In the genomic region with DNA sequence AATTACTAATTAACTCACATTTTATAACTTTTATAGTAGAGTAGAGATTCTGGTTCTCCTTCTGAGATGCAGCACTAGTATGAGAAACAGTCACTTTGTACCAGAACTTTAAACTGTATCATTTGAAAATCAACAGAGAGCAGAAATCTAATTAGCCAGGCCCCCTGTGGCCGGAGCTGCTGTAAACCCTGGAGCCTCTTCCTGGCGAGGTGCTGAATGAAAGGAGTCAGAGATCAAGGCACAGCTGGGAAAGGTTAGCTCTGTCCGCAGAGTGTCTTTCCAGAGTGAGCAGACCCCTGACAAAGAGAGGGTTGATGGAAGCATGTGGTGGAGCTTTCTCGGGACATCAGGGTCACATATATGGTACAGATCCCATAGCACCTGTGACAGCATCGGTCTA, we compare ENCODE assay signal across 25 cellular contexts.
DNase-seq lines count a peak whose midpoint lies in the region; ATAC-seq and TF ChIP-seq lines count a peak whose summit lies in the region.
"Had no signal": no experiment of that assay in that cellular context is flagged by ENCODE, and none has a peak within 500 bp of the region (broad histone marks: within the 10 kb centered on the region; RNA-seq: fewer than 3 reads in every experiment).

No MANE protein-coding gene starts in this region.

- H4K91ac ChIP-seq in IMR-90 (ENCODE audit: insufficient read depth, low read depth, low read length) (peak overlapping the region; percentile 50), mesenchymal stem cell (ENCODE audit: low read length) (no peak overlapping the region)

- intact Hi-C loops in IMR-90 (cut with micrococcal nuclease), result no loop called here

- no peaks in the 10 kb centered on the region for H3K36me3 ChIP-seq in BE2C
- H3K36me3 ChIP-seq in IMR-90 (ENCODE audit: control insufficient read depth, insufficient read depth, low read length), result no peaks in the 10 kb centered on the region
- H3K36me3 ChIP-seq in mesenchymal stem cell (ENCODE audit: control insufficient read depth in 1 of 2, insufficient read depth in 2 of 2, low read depth in 1 of 2, low read length in 2 of 2), result no peaks in the 10 kb centered on the region
- H3K36me3 ChIP-seq: HAP-1, heart left ventricle had no signal

- peak; percentile 59 for DNase-seq in BE2C
- no peak for DNase-seq in IMR-90
- peak; percentile 85 to 87 for DNase-seq in dermis microvascular lymphatic vessel endothelial cell (ENCODE audit: low read depth in 2 of 2)
- no peak for DNase-seq in mesenchymal stem cell
- DNase-seq: activated CD4-positive, alpha-beta T cell treated with anti-CD3 and anti-CD28 coated beads, Interleukin-2, amount 50 U/mL, for 48 hours; activated naive CD4-positive, alpha-beta T cell; activated T-cell treated with anti-CD3 and anti-CD28 coated beads for 4 hours; anterior cingulate cortex; central memory CD4-positive, alpha-beta T cell; effector memory CD8-positive, alpha-beta T cell; heart left ventricle; kidney; MM.1S; natural killer cell; NCI-H187; NCI-H446; psoas muscle; T-helper 1 cell had no signal

- peak overlapping the region; percentile 65 for H2BK20ac ChIP-seq in IMR-90 (ENCODE audit: low read depth, low read length)

- H3K4me1 ChIP-seq in BE2C, result peaks cover 7% of the 10 kb centered on the region
- H3K4me1 ChIP-seq in IMR-90 (ENCODE audit: control insufficient read depth, insufficient read depth, low read length), result peaks cover 11% of the 10 kb centered on the region
- H3K4me1 ChIP-seq in mesenchymal stem cell (ENCODE audit: control insufficient read depth, insufficient read depth, low read depth, low read length), result peaks cover 4% of the 10 kb centered on the region
- H3K4me1 ChIP-seq: HAP-1, psoas muscle had no signal

- H2AK5ac ChIP-seq in IMR-90 (ENCODE audit: low read depth, low read length) (peak overlapping the region; percentile 50), mesenchymal stem cell (ENCODE audit: low read length, severe bottlenecking) (no peak overlapping the region)

- TF ChIP-seq RAD21 in IMR-90 (IDR thresholded peaks at IDR 0.05; ENCODE audit: low read length), result no peak

- WGBS in IMR-90 (ENCODE audit: extremely low coverage in 2 of 2, insufficient read length in 1 of 2), 2 experiments, result no CpG with 5 or more reads among the region's 5 CpGs
- WGBS in mesenchymal stem cell, result 34% methylated on average over 3 of the region's 5 CpGs

- H3K79me1 ChIP-seq in IMR-90 (ENCODE audit: low read depth in 1 of 2, low read length in 2 of 2) (no peaks in the 10 kb centered on the region), mesenchymal stem cell (replicated peaks; ENCODE audit: low read length, poor library complexity, severe bottlenecking) (no peaks in the 10 kb centered on the region)

- H3K14ac ChIP-seq in IMR-90 (replicated peaks; ENCODE audit: low read depth, low read length) (peak overlapping the region; percentile 10; the same call in 1 of the 2 replicates), mesenchymal stem cell (ENCODE audit: low read length in 2 of 2) (no peak overlapping the region)

- peak overlapping the region; percentile 16; the same call in 1 of the 3 replicates for H2BK15ac ChIP-seq in IMR-90 (ENCODE audit: low read depth, low read length)
- no peak overlapping the region for H2BK15ac ChIP-seq in mesenchymal stem cell (ENCODE audit: low read depth, poor library complexity, severe bottlenecking)

- CTCF ChIA-PET in IMR-90 (lab: Yijun Ruan, JAX), result interaction anchor here (0.6 kb wide), 1 partner anchor 411 kb away, joined by 3 read pairs; no protein-coding TSS in a partner anchor

- no peak overlapping the region for H3K23ac ChIP-seq in IMR-90 (ENCODE audit: low read depth, low read length)
- no peak overlapping the region for H3K23ac ChIP-seq in mesenchymal stem cell (ENCODE audit: low read length in 2 of 2)

- H2BK120ac ChIP-seq in IMR-90 (ENCODE audit: low read depth, low read length) (peak overlapping the region; percentile 82), mesenchymal stem cell (ENCODE audit: low read depth, low read length) (no peak overlapping the region)

- H3K9me1 ChIP-seq in IMR-90 (ENCODE audit: insufficient read depth, low read length), result peaks cover 5% of the 10 kb centered on the region

- peak overlapping the region in 1 of 2 experiments; percentile 84 for H2BK12ac ChIP-seq in mesenchymal stem cell (ENCODE audit: low read length in 2 of 2)

- in situ Hi-C loops in IMR-90 (cut with MboI; ENCODE audit: low sequenced_read_pairs), result no loop called here

- BruUV-seq in IMR-90 (replicated peaks; lab: Mats Ljungman, UMichigan), result no TSS peak

- H3K9ac ChIP-seq in IMR-90 (ENCODE audit: low read depth, low read length), result no peak overlapping the region
- H3K9ac ChIP-seq in mesenchymal stem cell (ENCODE audit: low read length), result no peak overlapping the region

- H4K5ac ChIP-seq in IMR-90 (ENCODE audit: low read depth, low read length), result no peak overlapping the region

- H3K27ac ChIP-seq in IMR-90 (ENCODE audit: insufficient read depth, low read length), result no peak overlapping the region
- H3K27ac ChIP-seq in mesenchymal stem cell (ENCODE audit: low read length, poor library complexity, severe bottlenecking), result no peak overlapping the region
- H3K27ac ChIP-seq: heart left ventricle, psoas muscle, VCaP had no signal

- H2BK5ac ChIP-seq in IMR-90 (ENCODE audit: low read depth, low read length, poor library complexity, severe bottlenecking) (no peak overlapping the region), mesenchymal stem cell (ENCODE audit: low read depth, low read length, poor library complexity, severe bottlenecking) (no peak overlapping the region)

- TF ChIP-seq POLR2A in IMR-90 (IDR thresholded peaks at IDR 0.05; ENCODE audit: low read depth, low read length), result no peak

- H3K4me2 ChIP-seq in IMR-90 (ENCODE audit: low read depth, low read length), result no peak overlapping the region
- peak overlapping the region; percentile 24 for H3K4me2 ChIP-seq in mesenchymal stem cell (ENCODE audit: low read length, poor library complexity, severe bottlenecking)

- dilution Hi-C loops in IMR-90 (cut with HindIII; ENCODE audit: low sequenced_read_pairs, unreplicated experiment), result no loop called here

- ATAC-seq in IMR-90 (ENCODE audit: low read depth) (no peak), HG02981 (IDR thresholded peaks at IDR 0.05; ENCODE audit: unreplicated experiment) (no peak), HG02798 (IDR thresholded peaks at IDR 0.05; ENCODE audit: poor library complexity, unreplicated experiment) (no peak), HG02938 (IDR thresholded peaks at IDR 0.05; ENCODE audit: unreplicated experiment) (no peak), GM19035 (IDR thresholded peaks at IDR 0.05; ENCODE audit: unreplicated experiment) (no peak)
- ATAC-seq: effector memory CD8-positive, alpha-beta T cell; GM12878; heart left ventricle; natural killer cell; psoas muscle had no signal

- no peak overlapping the region for H2AK9ac ChIP-seq in IMR-90 (replicated peaks; ENCODE audit: low read depth, low read length, poor library complexity)

- H3K56ac ChIP-seq in IMR-90 (ENCODE audit: extremely low read depth, insufficient read depth, low read length), result peak overlapping the region; percentile 16; the same call in 1 of the 2 replicates

- H2AFZ ChIP-seq in IMR-90 (replicated peaks; ENCODE audit: low read length, poor library complexity) (peak overlapping the region; percentile 19), mesenchymal stem cell (ENCODE audit: low read depth, low read length) (no peak overlapping the region)

- peak; percentile 33 for TF ChIP-seq CTCF in BE2C (IDR thresholded peaks at IDR 0.05; ENCODE audit: low read depth, low read length)
- no peak for TF ChIP-seq CTCF in IMR-90 (conservative IDR thresholded peaks at IDR 0.05; ENCODE audit: low read depth, low read length)

- H3K18ac ChIP-seq in IMR-90 (ENCODE audit: low read depth, low read length) (no peak overlapping the region), mesenchymal stem cell (ENCODE audit: low read depth in 1 of 2, low read length in 2 of 2) (peak overlapping the region in 1 of 2 experiments; percentile 80)

- H3K4me3 ChIP-seq in BE2C (ENCODE audit: low read depth, low read length) (peak overlapping the region; percentile 19; the same call in 1 of the 2 replicates), IMR-90 (ENCODE audit: insufficient read depth, low read depth, low read length) (no peak overlapping the region), mesenchymal stem cell (ENCODE audit: insufficient read depth in 1 of 2, low read depth in 1 of 2, low read length in 2 of 2) (no peak overlapping the region)
- H3K4me3 ChIP-seq: GM12878, HAP-1, heart left ventricle, psoas muscle had no signal

- H4K8ac ChIP-seq in IMR-90 (ENCODE audit: low read depth in 2 of 2, low read length in 2 of 2) (no peak overlapping the region; a peak in 1 of 4 replicates), mesenchymal stem cell (ENCODE audit: low read length) (no peak overlapping the region)

- peak overlapping the region; percentile 34 for H3K4ac ChIP-seq in IMR-90 (ENCODE audit: low read depth, low read length)
- no peak overlapping the region for H3K4ac ChIP-seq in mesenchymal stem cell (ENCODE audit: low read depth in 1 of 2, low read length in 2 of 2)

- H4K20me1 ChIP-seq in IMR-90 (ENCODE audit: insufficient read depth, low read length), result no peaks in the 10 kb centered on the region

- POLR2A ChIA-PET in IMR-90 (lab: Charles Lee; ENCODE audit: unreplicated experiment), result no interaction called here

- H3K27me3 ChIP-seq in BE2C, result no peaks in the 10 kb centered on the region
- no peaks in the 10 kb centered on the region for H3K27me3 ChIP-seq in IMR-90 (ENCODE audit: control insufficient read depth, insufficient read depth, low read length)
- no peaks in the 10 kb centered on the region for H3K27me3 ChIP-seq in mesenchymal stem cell (ENCODE audit: control insufficient read depth in 1 of 2, insufficient read depth in 1 of 2, low read length in 2 of 2)
- H3K27me3 ChIP-seq: heart left ventricle had no signal

- H3K9me3 ChIP-seq in BE2C, result no peaks in the 10 kb centered on the region
- no peaks in the 10 kb centered on the region for H3K9me3 ChIP-seq in IMR-90 (ENCODE audit: control insufficient read depth, insufficient read depth, low read length)
- no peaks in the 10 kb centered on the region for H3K9me3 ChIP-seq in mesenchymal stem cell (ENCODE audit: control insufficient read depth, low read length)
- H3K9me3 ChIP-seq: HAP-1, psoas muscle had no signal

TF ChIP-seq in IMR-90, 13 proteins besides CTCF, POLR2A, EP300 and RAD21:
- no peak for TF ChIP-seq FOS (IDR thresholded peaks at IDR 0.05; ENCODE audit: low read depth, low read length)

Comparison
In these comparisons a context has a peak if more than half of its experiments do, and no peak if none do; other contexts are left out.
1. DNase-seq: peak in BE2C (single experiment) and dermis microvascular lymphatic vessel endothelial cell (2 of 2); none in IMR-90 (single experiment) and mesenchymal stem cell (single experiment).